ENCODE assay signal across 8 cellular contexts in the genomic region with DNA sequence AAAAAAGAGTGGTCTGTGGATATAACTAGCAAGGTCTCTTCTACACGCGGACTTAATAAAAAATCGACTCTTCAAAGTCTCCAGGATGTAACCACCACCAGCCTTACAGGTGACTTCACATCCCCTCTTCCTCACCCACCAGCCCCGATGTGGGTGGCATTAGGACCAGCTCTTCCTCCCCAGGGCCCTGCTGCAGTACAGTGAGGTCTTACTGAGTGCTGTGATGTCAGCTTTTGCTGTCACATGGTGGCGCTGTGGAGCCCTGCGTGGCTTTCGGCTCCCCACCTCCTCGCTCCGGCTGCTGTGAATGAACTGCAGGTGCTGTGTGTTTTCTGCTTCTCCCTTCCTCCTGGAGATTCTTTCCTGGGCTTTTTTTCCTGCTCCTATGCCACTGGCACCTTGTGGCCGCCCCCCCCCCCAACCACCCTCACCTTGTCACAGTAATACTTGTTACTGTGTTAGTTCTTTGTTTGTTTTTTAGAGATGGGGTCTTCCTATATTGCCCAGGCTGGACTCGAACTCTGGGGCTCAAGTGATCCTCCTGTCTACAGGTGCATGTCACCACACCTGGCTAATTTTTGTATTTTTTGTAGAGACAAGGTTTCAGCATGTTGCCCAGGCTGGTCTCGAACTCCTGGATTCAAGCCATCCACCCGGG. TPM values are rescaled to one million over a fixed set of nuclear protein-coding genes. Genes with fewer than 3 reads are reported as not detected.
DNase-seq lines count a peak whose midpoint lies in the region; ATAC-seq and TF ChIP-seq lines count a peak whose summit lies in the region.

No MANE protein-coding gene starts in this region.

- H3K4me1 Mint-ChIP-seq in natural killer cell = peaks cover 5 to 6% of the 10 kb centered on the region in 2 donors
- peaks cover 8% of the 10 kb centered on the region in 2 donors for H3K4me1 Mint-ChIP-seq in stimulated activated naive B cell treated with anti-CD40 and anti-IgM and Interleukin-4, amounts not matched to agents 10 μg/mL and 1 μg/mL and 100 μg/mL, for 72 hours

- no peaks in the 10 kb centered on the region for H3K36me3 ChIP-seq in esophagus muscularis mucosa

- DNase-seq in LHCN-M2 (ENCODE audit: low read depth) (peak; percentile 67), activated T-cell treated with anti-CD3 and anti-CD28 coated beads for 4 hours (peak; percentile 78), esophagus muscularis mucosa (ENCODE audit: extremely low spot score) (no peak), natural killer cell (peak; percentile 82)
- peak; percentile 72 for DNase-seq in stimulated activated naive B cell treated with anti-CD40 and anti-IgM and Interleukin-4, amounts not matched to agents 10 μg/mL and 1 μg/mL and 100 μg/mL, for 72 hours

- H3K27me3 ChIP-seq in esophagus muscularis mucosa = peaks cover 0 to 49% (median 0%) of the 10 kb centered on the region in 4 donors

- ATAC-seq in GM18909 (IDR thresholded peaks at IDR 0.05; ENCODE audit: poor library complexity, unreplicated experiment) (peak; percentile 67), natural killer cell (peak; percentile 98 to 100 (median 100)), GM21737 (IDR thresholded peaks at IDR 0.05; ENCODE audit: unreplicated experiment) (no peak)
- ATAC-seq in stimulated activated naive B cell treated with anti-CD40 and anti-IgM and Interleukin-4, amounts not matched to agents 10 μg/mL and 1 μg/mL and 100 μg/mL, for 72 hours (replicated peaks) = peak; percentile 99 to 100

- peaks cover 6 to 16% of the 10 kb centered on the region in 2 donors for H3K27me3 Mint-ChIP-seq in natural killer cell (ENCODE audit: low read depth in 2 of 2)
- H3K27me3 Mint-ChIP-seq in stimulated activated naive B cell treated with anti-CD40 and anti-IgM and Interleukin-4, amounts not matched to agents 10 μg/mL and 1 μg/mL and 100 μg/mL, for 72 hours = peaks cover 5 to 18% of the 10 kb centered on the region in 2 donors

- no peak overlapping the region for H3K4me3 ChIP-seq in esophagus muscularis mucosa

- H3K27ac Mint-ChIP-seq in natural killer cell = no peak overlapping the region
- H3K27ac Mint-ChIP-seq in stimulated activated naive B cell treated with anti-CD40 and anti-IgM and Interleukin-4, amounts not matched to agents 10 μg/mL and 1 μg/mL and 100 μg/mL, for 72 hours = no peak overlapping the region

- no peaks in the 10 kb centered on the region for H3K36me3 Mint-ChIP-seq in natural killer cell
- H3K36me3 Mint-ChIP-seq in stimulated activated naive B cell treated with anti-CD40 and anti-IgM and Interleukin-4, amounts not matched to agents 10 μg/mL and 1 μg/mL and 100 μg/mL, for 72 hours = no peaks in the 10 kb centered on the region

- intact Hi-C loops in esophagus muscularis mucosa (cut with DNase I) (no loop called here), natural killer cell (cut with micrococcal nuclease) (no loop called here)

- peak; percentile 50 to 70 (median 59) for TF ChIP-seq CTCF in esophagus muscularis mucosa (IDR thresholded peaks at IDR 0.05)
- peak; percentile 84 for TF ChIP-seq CTCF in natural killer cell (IDR thresholded peaks at IDR 0.05)

- no peak for TF ChIP-seq POLR2A in esophagus muscularis mucosa (IDR thresholded peaks at IDR 0.05; ENCODE audit: low read depth)

- H3K9me3 Mint-ChIP-seq in natural killer cell = no peaks in the 10 kb centered on the region
- no peaks in the 10 kb centered on the region for H3K9me3 Mint-ChIP-seq in stimulated activated naive B cell treated with anti-CD40 and anti-IgM and Interleukin-4, amounts not matched to agents 10 μg/mL and 1 μg/mL and 100 μg/mL, for 72 hours

- WGBS in esophagus muscularis mucosa = 19% methylated on average over 13 of the region's 13 CpGs

- peaks cover 0 to 6% (median 4%) of the 10 kb centered on the region in 4 donors for H3K4me1 ChIP-seq in esophagus muscularis mucosa

- no peak overlapping the region for H3K27ac ChIP-seq in esophagus muscularis mucosa (replicated peaks in 1 of 4)

- H3K4me3 Mint-ChIP-seq in natural killer cell = no peak overlapping the region
- peak overlapping the region; percentile 3 to 31 for H3K4me3 Mint-ChIP-seq in stimulated activated naive B cell treated with anti-CD40 and anti-IgM and Interleukin-4, amounts not matched to agents 10 μg/mL and 1 μg/mL and 100 μg/mL, for 72 hours

- H3K9me3 ChIP-seq in esophagus muscularis mucosa = no peaks in the 10 kb centered on the region

- TF ChIP-seq EP300 in esophagus muscularis mucosa (IDR thresholded peaks at IDR 0.05) = no peak

TF ChIP-seq in PFSK-1, 5 proteins besides CTCF, POLR2A, EP300 and RAD21:
- TF ChIP-seq FOXP2 (optimal IDR thresholded peaks at IDR 0.05; ENCODE audit: borderline replicate concordance, extremely low read depth, extremely low read length, insufficient read depth) (peak; percentile 53), POLR2AphosphoS5 (IDR thresholded peaks at IDR 0.05; ENCODE audit: low read depth, low read length) (no peak), SIN3A (IDR thresholded peaks at IDR 0.05; ENCODE audit: borderline replicate concordance, insufficient read depth, low read length) (no peak)
TF ChIP-seq in PFSK-1: peak in this region for 1.

RNA-seq across cellular contexts. Expression of a gene that starts 15.8 kb away (rescaled TPM):
- 32.1 and 44.9 TPM in 2 replicates for total RNA-seq in LHCN-M2 (2014; rRNA removed)
- polyA plus RNA-seq in LHCN-M2 (2012) = 57.0 TPM
- 40.2 TPM for polyA plus RNA-seq in PFSK-1 (2012; ENCODE audit: insufficient read length, low read depth)
- 100 to 1,000 TPM in 2 of 4 donors, 10 to 100 TPM in 2; 66.6 to 138 (median 101) TPM for total RNA-seq in esophagus muscularis mucosa
- 100 to 1,000 TPM; 210 to 224 (median 222) TPM for total RNA-seq in natural killer cell
